Comparison of ENCODE assay signal across 9 cellular contexts in the genomic region with DNA sequence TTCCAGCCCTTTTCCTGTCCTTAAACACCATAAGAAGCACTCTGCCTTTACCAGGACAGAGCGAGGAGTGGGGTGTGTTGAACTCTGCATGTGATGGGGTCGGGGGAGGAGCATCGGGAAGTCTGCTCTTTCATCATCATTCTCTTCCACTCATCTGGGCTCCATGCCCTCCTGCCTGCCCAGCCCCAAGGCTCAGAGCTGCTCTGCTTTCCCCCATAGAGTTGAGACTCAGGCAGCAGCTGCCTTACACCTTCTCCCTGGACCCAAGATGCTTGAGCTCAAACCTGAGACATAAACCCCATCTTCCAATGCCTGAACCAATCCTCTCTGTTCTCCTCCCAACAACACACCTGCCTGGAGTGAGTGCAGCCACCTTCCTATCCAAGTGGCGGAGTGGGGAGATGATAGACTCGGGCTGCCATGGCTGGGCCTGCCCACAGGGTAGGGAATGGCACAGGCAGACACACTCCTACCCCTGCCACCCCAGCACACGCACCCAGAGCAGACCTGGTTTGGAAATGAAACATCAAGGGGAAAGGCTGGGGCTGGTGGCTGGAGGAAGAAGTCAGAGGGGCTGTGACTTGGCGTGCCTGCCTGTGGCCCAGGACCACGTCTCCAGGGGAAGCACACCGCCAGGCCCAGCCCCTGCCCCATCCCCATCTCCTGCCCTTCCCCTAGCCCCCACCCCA. TPM values are rescaled to one million over a fixed set of nuclear protein-coding genes. Genes with fewer than 3 reads are reported as not detected.
DNase-seq lines count a peak whose midpoint lies in the region; ATAC-seq and TF ChIP-seq lines count a peak whose summit lies in the region.
"Had no signal": no experiment of that assay in that cellular context is flagged by ENCODE, and none has a peak within 500 bp of the region (broad histone marks: within the 10 kb centered on the region; RNA-seq: fewer than 3 reads in every experiment).

No MANE protein-coding gene starts in this region.

- peaks cover 63% of the 10 kb centered on the region for H3K36me3 Mint-ChIP-seq in activated B cell treated with CpG ODN at 0.5 μM for 24 hours (ENCODE audit: low read depth)

- H3K4me1 Mint-ChIP-seq in activated B cell treated with CpG ODN at 0.5 μM for 24 hours: peaks cover 98% of the 10 kb centered on the region

- H3K27ac Mint-ChIP-seq in activated B cell treated with CpG ODN at 0.5 μM for 24 hours: peak overlapping the region; percentile 97

- POLR2A ChIA-PET in activated B cell treated with CpG ODN at 0.5 μM for 24 hours (lab: Charles Lee): interaction anchor here (0.6 to 29.1 kb wide), 11 partner anchors 11 to 1648 kb away, joined by 3 to 1669 read pairs (median 6); a partner anchor contains a TSS

- H3K27me3 Mint-ChIP-seq in activated B cell treated with CpG ODN at 0.5 μM for 24 hours: no peaks in the 10 kb centered on the region

- no peaks in the 10 kb centered on the region for H3K9me3 Mint-ChIP-seq in activated B cell treated with CpG ODN at 0.5 μM for 24 hours

- ATAC-seq in GM21447 (IDR thresholded peaks at IDR 0.05; ENCODE audit: unreplicated experiment): peak; percentile 32
- peak; percentile 32 for ATAC-seq in activated B cell treated with CpG ODN at 0.5 μM for 24 hours (ENCODE audit: low read depth)
- no peak for ATAC-seq in GM21737 (IDR thresholded peaks at IDR 0.05; ENCODE audit: unreplicated experiment)
- no peak for ATAC-seq in GM21381 (IDR thresholded peaks at IDR 0.05; ENCODE audit: unreplicated experiment)
- no peak for ATAC-seq in HG03095 (IDR thresholded peaks at IDR 0.05; ENCODE audit: unreplicated experiment)

- DNase-seq in activated B cell treated with CpG ODN at 0.5 μM for 24 hours (no peak), fibroblast of the aortic adventitia (ENCODE audit: low read depth) (peak; percentile 60), renal cortical epithelial cell (ENCODE audit: low read depth) (peak; percentile 54), HuH-7 (ENCODE audit: low spot score) (no peak)

- intact Hi-C loops in activated B cell treated with CpG ODN at 0.5 μM for 24 hours (cut with micrococcal nuclease): loop anchor here (1.0 to 10.0 kb wide), 6 partner anchors 10 to 508 kb away; a partner anchor contains a TSS

- peak overlapping the region; percentile 89 for H3K4me3 Mint-ChIP-seq in activated B cell treated with CpG ODN at 0.5 μM for 24 hours

- H3K4me3 ChIP-seq in fibroblast of the aortic adventitia (ENCODE audit: low read depth, low read length): no peak overlapping the region
- H3K4me3 ChIP-seq: SK-N-MC had no signal

- TF ChIP-seq CTCF in activated B cell treated with CpG ODN at 0.5 μM for 24 hours (IDR thresholded peaks at IDR 0.05) (no peak), fibroblast of the aortic adventitia (IDR thresholded peaks at IDR 0.05; ENCODE audit: insufficient read depth, low read length) (no peak)

- CTCF ChIA-PET in activated B cell treated with CpG ODN at 0.5 μM for 24 hours (lab: Charles Lee): interaction anchor here (0.8 to 5.9 kb wide), 6 partner anchors 13 to 27 kb away, joined by 3 to 196 read pairs (median 21); a partner anchor contains a TSS

RNA-seq across cellular contexts. Expression of a gene that starts 28.4 kb away (rescaled TPM):
- total RNA-seq in activated B cell treated with CpG ODN at 0.5 μM for 24 hours (203 and 205 TPM in 2 replicates), fibroblast of the aortic adventitia (ENCODE audit: low replicate concordance) (5.1 and 6.8 TPM in 2 replicates), renal cortical epithelial cell (5.2 and 14.7 TPM in 2 replicates)

RNA-seq across cellular contexts. Expression of a gene that starts 40.2 kb away (rescaled TPM):
- total RNA-seq in activated B cell treated with CpG ODN at 0.5 μM for 24 hours (not detected in 2 replicates), fibroblast of the aortic adventitia (ENCODE audit: low replicate concordance) (not detected in 2 replicates), renal cortical epithelial cell (not detected in 2 replicates)

Comparison
In these comparisons a context has a peak if more than half of its experiments do, and no peak if none do; other contexts are left out.
1. ATAC-seq: peak in GM21447 (single experiment) and activated B cell treated with CpG ODN at 0.5 μM for 24 hours (single experiment); none in GM21737 (single experiment), GM21381 (single experiment) and HG03095 (single experiment).
2. DNase-seq: peak in fibroblast of the aortic adventitia (single experiment) and renal cortical epithelial cell (single experiment); none in activated B cell treated with CpG ODN at 0.5 μM for 24 hours (single experiment) and HuH-7 (single experiment).
3. RNA of a gene that starts 28.4 kb away (total RNA-seq): 203 to 205 TPM in activated B cell treated with CpG ODN at 0.5 μM for 24 hours; 5.2 to 14.7 TPM in renal cortical epithelial cell and 5.1 to 6.8 TPM in fibroblast of the aortic adventitia; every median in the first group is over 10 times any median in the second.